ENCODE assay signal across 18 cellular contexts in genomic region chr2:47145466-47145865, GRCh38. TPM values are rescaled to one million over a fixed set of nuclear protein-coding genes. Genes with fewer than 3 reads are reported as not detected.
DNase-seq lines count a peak whose midpoint lies in the region; TF ChIP-seq lines count a peak whose summit lies in the region.
"Had no signal": no experiment of that assay in that cellular context is flagged by ENCODE, and none has a peak within 500 bp of the region (broad histone marks: within the 10 kb centered on the region; RNA-seq: fewer than 3 reads in every experiment).

No MANE protein-coding gene starts in this region.

- H2AFZ ChIP-seq in mammary epithelial cell (ENCODE audit: low read depth, low read length), result no peak overlapping the region
- H2AFZ ChIP-seq: GM23248 had no signal

- H3K36me3 ChIP-seq in mammary epithelial cell (ENCODE audit: insufficient read depth, low read length) (peaks cover 12% of the 10 kb centered on the region), breast epithelium (no peaks in the 10 kb centered on the region), tibial nerve (peaks cover 0 to 95% (median 0%) of the 10 kb centered on the region in 3 donors)

- 7% methylated on average over 1 of the region's 1 CpG for WGBS in mammary epithelial cell (ENCODE audit: low coverage, missing lambda C conversion rate)
- 76 to 88% methylated on average over 1 of the region's 1 CpG for WGBS in tibial nerve, 2 donors

- H3K4me2 ChIP-seq in mammary epithelial cell (ENCODE audit: insufficient read depth, low read depth, low read length), result no peak overlapping the region
- H3K4me2 ChIP-seq: BLaER1 had no signal

- CTCF ChIA-PET in mammary epithelial cell (lab: Charles Lee; ENCODE audit: low non-redundant PET), result interaction anchor here (0.7 kb wide), 1 partner anchor 209 kb away, joined by 4 read pairs; no protein-coding TSS in a partner anchor

- no peaks in the 10 kb centered on the region for H4K20me1 ChIP-seq in mammary epithelial cell (ENCODE audit: insufficient read depth, low read length)
- H4K20me1 ChIP-seq: BLaER1 had no signal

- H3K79me2 ChIP-seq in mammary epithelial cell (ENCODE audit: insufficient read depth, low read length), result peaks cover 4% of the 10 kb centered on the region

- H3K27me3 ChIP-seq in mammary epithelial cell (ENCODE audit: insufficient read depth, low read length), result no peaks in the 10 kb centered on the region
- no peaks in the 10 kb centered on the region for H3K27me3 ChIP-seq in breast epithelium
- no peaks in the 10 kb centered on the region for H3K27me3 ChIP-seq in tibial nerve
- H3K27me3 ChIP-seq: BLaER1 had no signal

- no peak for TF ChIP-seq EP300 in tibial nerve (IDR thresholded peaks at IDR 0.05)

- H3K9me3 ChIP-seq in mammary epithelial cell (replicated peaks; ENCODE audit: insufficient read depth, low read length) (no peaks in the 10 kb centered on the region), breast epithelium (no peaks in the 10 kb centered on the region), tibial nerve (no peaks in the 10 kb centered on the region)
- H3K9me3 ChIP-seq: BLaER1, HAP-1 had no signal

- in situ Hi-C loops in mammary epithelial cell (cut with MboI; ENCODE audit: low sequenced_read_pairs in 2 of 2), result no loop called here

- H3K9ac ChIP-seq in mammary epithelial cell (ENCODE audit: insufficient read depth, low read length), result no peak overlapping the region
- H3K9ac ChIP-seq: BLaER1, GM23248 had no signal

- H3K27ac ChIP-seq in mammary epithelial cell (ENCODE audit: insufficient read depth, low read depth, low read length) (peak overlapping the region; percentile 44), breast epithelium (no peak overlapping the region), epithelial cell of prostate (peak overlapping the region; percentile 60), tibial nerve (no peak overlapping the region)
- H3K27ac ChIP-seq: 22Rv1, BLaER1, GM23248 had no signal

- TF ChIP-seq POLR2A in breast epithelium (IDR thresholded peaks at IDR 0.05) (no peak), tibial nerve (IDR thresholded peaks at IDR 0.05) (no peak)

- BruUV-seq in mammary epithelial cell (replicated peaks; lab: Mats Ljungman, UMichigan), result no TSS peak

- dilution Hi-C loops in mammary epithelial cell (cut with HindIII; ENCODE audit: low sequenced_read_pairs), result no loop called here

- no peak overlapping the region for H3K4me3 ChIP-seq in mammary epithelial cell (replicated peaks in 1 of 3; ENCODE audit: insufficient read depth in 1 of 3, low read depth in 2 of 3, low read length in 3 of 3)
- no peak overlapping the region for H3K4me3 ChIP-seq in breast epithelium
- H3K4me3 ChIP-seq in tibial nerve, result no peak overlapping the region
- H3K4me3 ChIP-seq: BLaER1, GM23248, HAP-1 had no signal

- TF ChIP-seq CTCF in mammary epithelial cell (conservative IDR thresholded peaks at IDR 0.05 in 1 of 2, IDR thresholded peaks at IDR 0.05 in 1 of 2; ENCODE audit: extremely low read depth in 1 of 2, insufficient read depth in 1 of 2, low read depth in 1 of 2, low read length in 2 of 2) (no peak), breast epithelium (IDR thresholded peaks at IDR 0.05) (no peak), tibial nerve (IDR thresholded peaks at IDR 0.05) (no peak)

- intact Hi-C loops in mammary epithelial cell (cut with micrococcal nuclease), result no loop called here
- intact Hi-C loops in breast epithelium (cut with DNase I; ENCODE audit: low total_unique reads), result no loop called here
- intact Hi-C loops in posterior vena cava (cut with DNase I), result no loop called here

- H3K4me1 ChIP-seq in mammary epithelial cell (ENCODE audit: insufficient read depth, low read length), result peaks cover 22% of the 10 kb centered on the region
- H3K4me1 ChIP-seq in breast epithelium, result no peaks in the 10 kb centered on the region
- H3K4me1 ChIP-seq in tibial nerve, result no peaks in the 10 kb centered on the region
- H3K4me1 ChIP-seq: BLaER1, HAP-1 had no signal

- DNase-seq in mammary epithelial cell (peak; percentile 37), breast epithelium (ENCODE audit: low spot score in 2 of 2) (no peak), epithelial cell of prostate (ENCODE audit: low read depth, low spot score) (no peak), kidney glomerular epithelial cell (lab: John Stamatoyannopoulos, UW) (peak; percentile 79), dermis blood vessel endothelial cell (no peak), tibial nerve (ENCODE audit: low spot score in 2 of 2) (no peak), NCI-H2107 (lab: John Stamatoyannopoulos, UW) (no peak), posterior vena cava (ENCODE audit: low spot score) (no peak)
- DNase-seq: Calu3; CD4-positive, alpha-beta memory T cell; DMS79 treated with DMSO at 0.1 percent for 48 hours; GF-D8; GM23248 had no signal

RNA-seq across cellular contexts. Expression of gene STPG4, which starts 9.6 kb away (rescaled TPM):
- total RNA-seq in mammary epithelial cell (under 1 TPM; 0.17 to 0.64 TPM), breast epithelium (under 1 TPM in 1 of 3 donors, not detected in 2; 0.32 TPM), dermis blood vessel endothelial cell (0.14 TPM in 1 of 2 replicates, not detected in the other), tibial nerve (1 to 10 TPM in 2 of 4 donors, under 1 TPM in 1, not detected in 1; 0.30 to 2.6 (median 1.4) TPM), posterior vena cava (under 1 TPM in 1 of 2 donors, not detected in 1; 0.52 TPM)
- polyA plus RNA-seq in mammary epithelial cell, result not detected
- not detected for polyA minus RNA-seq in mammary epithelial cell
- total RNA-seq: GM23248, H4 had no signal
- polyA plus RNA-seq: CD4-positive, alpha-beta memory T cell; GM23248; IgD-negative memory B cell had no signal

RNA-seq across cellular contexts. Expression of gene CALM2, which starts 30.8 kb away (rescaled TPM):
- total RNA-seq in mammary epithelial cell (100 to 1,000 TPM; 318 to 470 TPM), breast epithelium (100 to 1,000 TPM; 383 to 747 (median 494) TPM), dermis blood vessel endothelial cell (561 and 684 TPM in 2 replicates), tibial nerve (1,000 to 10,000 TPM in 2 of 4 donors, 100 to 1,000 TPM in 2; 666 to 1,189 (median 889) TPM), posterior vena cava (100 to 1,000 TPM; 553 to 610 TPM)
- polyA plus RNA-seq in mammary epithelial cell, result 498 TPM
- polyA minus RNA-seq in mammary epithelial cell, result 173 TPM

Comparison
In these comparisons a context has a peak if more than half of its experiments do, and no peak if none do; other contexts are left out.
1. DNase-seq: peak in mammary epithelial cell (single experiment) and kidney glomerular epithelial cell (single experiment); none in breast epithelium (0 of 2), epithelial cell of prostate (single experiment), dermis blood vessel endothelial cell (single experiment), tibial nerve (0 of 2), NCI-H2107 (single experiment) and posterior vena cava (single experiment).
2. H3K27ac ChIP-seq: peak in mammary epithelial cell (single experiment) and epithelial cell of prostate (single experiment); none in breast epithelium (0 of 2) and tibial nerve (0 of 4).